ENCODE assay signal across 9 cellular contexts in the genomic region with DNA sequence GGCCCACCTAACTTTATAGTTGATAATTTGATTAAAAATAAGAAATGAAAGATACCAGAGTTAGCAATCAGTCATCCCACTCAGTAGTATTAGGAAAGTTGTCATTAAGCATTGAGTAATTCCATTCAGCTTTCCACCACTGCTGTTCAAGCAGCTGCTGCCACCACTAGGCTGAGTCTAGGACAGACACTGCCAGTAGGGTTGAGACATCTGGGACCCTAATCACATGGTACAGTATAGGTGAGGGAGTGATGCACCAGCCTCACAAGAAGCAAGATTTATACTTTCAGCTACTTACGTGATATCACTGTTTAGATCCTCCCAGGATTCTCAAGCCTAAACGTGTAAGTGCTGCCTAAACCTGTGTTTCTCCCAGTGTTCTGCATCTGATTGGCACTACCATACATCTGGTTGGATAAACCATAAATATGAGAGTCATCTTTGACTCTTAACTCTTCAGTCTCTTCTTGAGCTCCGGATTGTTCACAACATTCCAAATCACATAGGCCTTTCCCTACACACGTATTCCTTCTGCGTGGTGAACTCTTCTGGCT. TPM values are rescaled to one million over a fixed set of nuclear protein-coding genes. Genes with fewer than 3 reads are reported as not detected.
DNase-seq lines count a peak whose midpoint lies in the region; ATAC-seq, FAIRE-seq and TF ChIP-seq lines count a peak whose summit lies in the region.
"Had no signal": no experiment of that assay in that cellular context is flagged by ENCODE, and none has a peak within 500 bp of the region (broad histone marks: within the 10 kb centered on the region; RNA-seq: fewer than 3 reads in every experiment).

No MANE protein-coding gene starts in this region.

- H3K79me2 ChIP-seq in endothelial cell of umbilical vein (ENCODE audit: control insufficient read depth, insufficient read depth, low read length): peaks cover 70% of the 10 kb centered on the region

- WGBS in ovary, 3 donors: 71 to 80% (median 80%) methylated on average over 5 of the region's 5 CpGs

- H3K9me3 ChIP-seq in HAP-1 (no peaks in the 10 kb centered on the region), RWPE2 (ENCODE audit: severe bottlenecking) (no peaks in the 10 kb centered on the region), endothelial cell of umbilical vein (replicated peaks; ENCODE audit: control insufficient read depth, insufficient read depth, low read length) (no peaks in the 10 kb centered on the region), ovary (no peaks in the 10 kb centered on the region)

- dilution Hi-C loops in endothelial cell of umbilical vein (cut with MboI; ENCODE audit: extremely low pct_ligation_motif_present, low sequenced_read_pairs): no loop called here

- DNase-seq in D341Med (ENCODE audit: low spot score) (peak; percentile 69), HAP-1 (ENCODE audit: low spot score in 2 of 2) (peak; percentile 15 to 45), RWPE2 (ENCODE audit: low spot score) (no peak), endothelial cell of umbilical vein (ENCODE audit: low read depth, low spot score) (peak; percentile 30), DMS79 (lab: John Stamatoyannopoulos, UW) (no peak), ovary (no peak)
- peak; percentile 55 for DNase-seq in stimulated activated CD4-positive, alpha-beta T cell treated with anti-CD3 and anti-CD28 coated beads, Interleukin-1b, Interleukin-23, amount 100 ng/mL, for 48 hours
- DNase-seq: naive B cell had no signal

- peaks cover 15% of the 10 kb centered on the region for H3K36me3 ChIP-seq in HAP-1 (replicated peaks)
- peaks cover 44% of the 10 kb centered on the region for H3K36me3 ChIP-seq in RWPE2 (ENCODE audit: low read depth)
- peaks cover 4 to 8% of the 10 kb centered on the region in 2 experiments for H3K36me3 ChIP-seq in endothelial cell of umbilical vein (ENCODE audit: control insufficient read depth in 2 of 2, extremely low read depth in 1 of 2, insufficient read depth in 2 of 2, low read length in 2 of 2)
- H3K36me3 ChIP-seq in ovary: no peaks in the 10 kb centered on the region

- CTCF ChIA-PET in endothelial cell of umbilical vein (lab: Charles Lee): interaction anchor here (0.9 to 1.7 kb wide), 7 partner anchors 11 to 756 kb away, joined by 3 to 6 read pairs (median 4); no protein-coding TSS in a partner anchor

- H3K4me1 ChIP-seq in HAP-1 (peaks cover 20% of the 10 kb centered on the region), RWPE2 (ENCODE audit: insufficient read depth, poor library complexity, severe bottlenecking) (peaks cover 21% of the 10 kb centered on the region), endothelial cell of umbilical vein (ENCODE audit: control insufficient read depth, extremely low read depth, insufficient read depth, low read length) (peaks cover 29% of the 10 kb centered on the region), ovary (ENCODE audit: insufficient read depth) (peaks cover 6% of the 10 kb centered on the region)

- in situ Hi-C loops in HAP-1 (cut with MboI; ENCODE audit: low sequenced_read_pairs): no loop called here

- H3K9me1 ChIP-seq in endothelial cell of umbilical vein (replicated peaks; ENCODE audit: control insufficient read depth, extremely low read depth, insufficient read depth, low read length): no peaks in the 10 kb centered on the region

- intact Hi-C loops in endothelial cell of umbilical vein (cut with micrococcal nuclease): loop anchor here (5.0 kb wide), 1 partner anchor 132 kb away; a partner anchor contains a TSS
- intact Hi-C loops in ovary (cut with DNase I): loop anchor here in 1 of 4 donors (5.0 kb wide), 1 partner anchor 242 kb away; a partner anchor contains a TSS

- H3K4me3 ChIP-seq in HAP-1 (no peak overlapping the region), RWPE2 (ENCODE audit: severe bottlenecking) (no peak overlapping the region), endothelial cell of umbilical vein (replicated peaks in 1 of 3; ENCODE audit: insufficient read depth in 1 of 3, low read depth in 1 of 3, low read length in 3 of 3) (peak overlapping the region in 1 of 3 experiments; percentile 98), ovary (no peak overlapping the region)

- POLR2A ChIA-PET in endothelial cell of umbilical vein (lab: Charles Lee): no interaction called here

- TF ChIP-seq POLR2A in endothelial cell of umbilical vein (IDR thresholded peaks at IDR 0.05; ENCODE audit: low read depth, low read length): no peak
- TF ChIP-seq POLR2A in ovary (IDR thresholded peaks at IDR 0.05): no peak

- TF ChIP-seq EP300 in ovary (IDR thresholded peaks at IDR 0.05): no peak

- no peak overlapping the region for H3K27ac ChIP-seq in RWPE2 (ENCODE audit: poor library complexity, severe bottlenecking)
- H3K27ac ChIP-seq in endothelial cell of umbilical vein (ENCODE audit: insufficient read depth, low read depth, low read length): peak overlapping the region; percentile 18
- no peak overlapping the region for H3K27ac ChIP-seq in ovary

- peaks cover 8% of the 10 kb centered on the region for H4K20me1 ChIP-seq in endothelial cell of umbilical vein (replicated peaks; ENCODE audit: control insufficient read depth, extremely low read depth, insufficient read depth, low read length)

- H2AFZ ChIP-seq in endothelial cell of umbilical vein (ENCODE audit: low read depth, low read length): no peak overlapping the region

- no peak overlapping the region for H3K9ac ChIP-seq in endothelial cell of umbilical vein (replicated peaks; ENCODE audit: extremely low read depth, insufficient read depth, low read length)

- peak; percentile 32 for TF ChIP-seq CTCF in RWPE2 (IDR thresholded peaks at IDR 0.05; ENCODE audit: poor library complexity, severe bottlenecking)
- peak in 1 of 2 donors; percentile 9 for TF ChIP-seq CTCF in endothelial cell of umbilical vein (IDR thresholded peaks at IDR 0.05; ENCODE audit: extremely low read depth in 1 of 2, insufficient read depth in 1 of 2, low read depth in 1 of 2, low read length in 2 of 2)
- no peak for TF ChIP-seq CTCF in ovary (IDR thresholded peaks at IDR 0.05)

- peak; percentile 46 for FAIRE-seq in endothelial cell of umbilical vein (lab: Jason Lieb, UNC)

- ATAC-seq in RWPE2 (ENCODE audit: low read depth): no peak
- no peak for ATAC-seq in GM21825 (IDR thresholded peaks at IDR 0.05; ENCODE audit: unreplicated experiment)

- H3K27me3 ChIP-seq in HAP-1 (ENCODE audit: low read depth) (no peaks in the 10 kb centered on the region), RWPE2 (ENCODE audit: insufficient read depth, poor library complexity, severe bottlenecking) (no peaks in the 10 kb centered on the region), endothelial cell of umbilical vein (ENCODE audit: control insufficient read depth in 2 of 2, insufficient read depth in 2 of 2, low read length in 2 of 2) (no peaks in the 10 kb centered on the region), ovary (no peaks in the 10 kb centered on the region)

- H3K4me2 ChIP-seq in endothelial cell of umbilical vein (ENCODE audit: insufficient read depth, low read length): peak overlapping the region; percentile 100

- no TSS peak for BruUV-seq in endothelial cell of umbilical vein (replicated peaks; lab: Mats Ljungman, UMichigan)

TF ChIP-seq in endothelial cell of umbilical vein, 7 proteins besides CTCF, POLR2A, EP300 and RAD21:
- TF ChIP-seq GATA2 (IDR thresholded peaks at IDR 0.05; ENCODE audit: insufficient read depth, insufficient read length, low read depth, low read length) (no peak), FOS (IDR thresholded peaks at IDR 0.05; ENCODE audit: borderline replicate concordance, insufficient read depth, low read length) (no peak), POLR2AphosphoS5 (IDR thresholded peaks at IDR 0.05; ENCODE audit: insufficient read depth, low read depth, low read length) (no peak)

RNA-seq across cellular contexts. Expression of a gene that starts 3.2 kb away (rescaled TPM):
- 103 and 108 TPM in 2 replicates for total RNA-seq in endothelial cell of umbilical vein
- 31.3 and 40.8 TPM in 2 replicates for polyA plus RNA-seq in endothelial cell of umbilical vein
- 41.0 and 53.7 TPM in 2 replicates for polyA plus RNA-seq in endothelial cell of umbilical vein (2011; cell fraction: cytosol; rRNA removed)
- 183 and 240 TPM in 2 replicates for polyA plus RNA-seq in endothelial cell of umbilical vein (2011; cell fraction: nucleus; rRNA removed)
- polyA plus RNA-seq in endothelial cell of umbilical vein (2012): 78.0 and 95.3 TPM in 2 replicates
- 53.0 and 61.9 TPM in 2 replicates for polyA minus RNA-seq in endothelial cell of umbilical vein
- polyA minus RNA-seq in endothelial cell of umbilical vein (2011; cell fraction: cytosol; rRNA and poly(A)+ RNA removed): 30.4 TPM
- polyA minus RNA-seq in endothelial cell of umbilical vein (2011; cell fraction: nucleus; rRNA and poly(A)+ RNA removed): 108 and 150 TPM in 2 replicates
- total RNA-seq in ovary: 100 to 1,000 TPM in 1 of 7 donors, 10 to 100 TPM in 6; 56.8 to 101 (median 87.5) TPM
- polyA plus RNA-seq in ovary: 10 to 100 TPM; 46.6 to 82.0 TPM

Comparison
In these comparisons a context has a peak if more than half of its experiments do, and no peak if none do; other contexts are left out.
1. DNase-seq: peak in D341Med (single experiment), HAP-1 (2 of 2), endothelial cell of umbilical vein (single experiment) and stimulated activated CD4-positive, alpha-beta T cell treated with anti-CD3 and anti-CD28 coated beads, Interleukin-1b, Interleukin-23, amount 100 ng/mL, for 48 hours (single experiment); none in RWPE2 (single experiment), DMS79 (single experiment) and ovary (0 of 5).